Comparison of ENCODE assay signal across 25 cellular contexts in the genomic region with DNA sequence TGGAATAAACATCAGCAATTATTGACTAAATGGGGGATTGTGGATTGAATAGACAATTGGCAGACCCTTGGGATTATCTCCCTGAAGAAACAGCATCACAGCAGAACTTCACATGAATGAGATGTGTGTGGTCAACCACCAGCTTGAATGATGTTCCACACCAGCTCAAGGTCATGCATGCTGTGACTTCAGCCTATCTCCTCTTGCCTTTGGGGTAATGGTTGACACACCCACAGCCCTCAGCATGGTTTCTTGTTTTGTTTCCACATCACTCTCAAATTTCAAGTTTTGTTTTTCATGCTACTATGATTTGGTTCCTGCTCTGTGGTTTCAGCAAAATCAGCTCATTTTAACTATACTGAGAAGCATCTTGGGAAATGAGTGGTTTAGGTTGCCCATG.
"Had no signal": no experiment of that assay in that cellular context is flagged by ENCODE, and none has a peak within 500 bp of the region (broad histone marks: within the 10 kb centered on the region; RNA-seq: fewer than 3 reads in every experiment).

No MANE protein-coding gene starts in this region.

- H3K27ac Mint-ChIP-seq: activated B cell treated with CpG ODN at 0.5 μM for 24 hours; activated CD4-positive, alpha-beta T cell treated with anti-CD3 and anti-CD28 coated beads, Interleukin-2, amount 10 ng/mL, durations not matched to agents 24 days and 14 days; activated CD8-positive, alpha-beta memory T cell treated with anti-CD3 and anti-CD28 coated beads, Interleukin-2, amount 10 ng/mL, durations not matched to agents 7 days and 5 days; activated naive CD4-positive, alpha-beta T cell treated with anti-CD3 and anti-CD28 coated beads for 36 hours; activated naive CD8-positive, alpha-beta T cell; activated T-cell treated with anti-CD3 and anti-CD28 coated beads, Interleukin-2, amount 50 U/mL, for 24 hours; activated T-helper 1 cell treated with anti-CD3 and anti-CD28 coated beads, Interleukin-12 subunit alpha, Interleukin-12 subunit beta, Interleukin-2, Interleukin-4 antibody, amounts not matched to agents 30 ng/mL and 10 ng/mL and 1 ng/mL, durations not matched to agents 14 hours and 24 hours and 36 hours; T-helper 17 cell had no signal

- H3K27me3 Mint-ChIP-seq: activated B cell treated with CpG ODN at 0.5 μM for 24 hours; activated CD4-positive, alpha-beta T cell treated with anti-CD3 and anti-CD28 coated beads, Interleukin-2, amount 10 ng/mL, durations not matched to agents 24 days and 14 days; activated CD8-positive, alpha-beta memory T cell treated with anti-CD3 and anti-CD28 coated beads, Interleukin-2, amount 10 ng/mL, durations not matched to agents 7 days and 5 days; activated naive CD8-positive, alpha-beta T cell; activated T-cell treated with anti-CD3 and anti-CD28 coated beads, Interleukin-2, amount 50 U/mL, for 24 hours; T-helper 17 cell had no signal

- H3K4me1 Mint-ChIP-seq: activated B cell treated with CpG ODN at 0.5 μM for 24 hours; activated CD4-positive, alpha-beta T cell treated with anti-CD3 and anti-CD28 coated beads, Interleukin-2, amount 10 ng/mL, durations not matched to agents 24 days and 14 days; activated CD8-positive, alpha-beta memory T cell treated with anti-CD3 and anti-CD28 coated beads, Interleukin-2, amount 10 ng/mL, durations not matched to agents 7 days and 5 days; T-helper 17 cell had no signal

- DNase-seq: activated B cell treated with CpG ODN at 0.5 μM for 24 hours; activated CD4-positive, alpha-beta T cell treated with anti-CD3 and anti-CD28 coated beads for 1 hour; activated CD4-positive, alpha-beta T cell treated with anti-CD3 and anti-CD28 coated beads, Interleukin-2, amount 10 ng/mL, durations not matched to agents 24 days and 14 days; activated CD4-positive, alpha-beta T cell treated with anti-CD3 and anti-CD28 coated beads, Interleukin-2, amount 50 U/mL, for 48 hours; activated CD8-positive, alpha-beta memory T cell treated with anti-CD3 and anti-CD28 coated beads, Interleukin-2, amount 10 ng/mL, durations not matched to agents 7 days and 5 days; activated effector memory CD4-positive, alpha-beta T cell treated with anti-CD3 and anti-CD28 coated beads, Interleukin-2, amount 50 U/mL, for 16 hours; activated naive CD4-positive, alpha-beta T cell treated with anti-CD3 and anti-CD28 coated beads for 36 hours; activated T-cell treated with anti-CD3 and anti-CD28 coated beads, Interleukin-2, amount 50 U/mL, for 24 hours; amygdala; brain microvascular endothelial cell; Kasumi-1; NCI-H1092 treated with DMSO at 0.1 percent for 48 hours; NCI-H1417 treated with DMSO at 0.1 percent for 48 hours; NCI-H187 treated with DMSO at 0.1 percent for 48 hours; NCI-H2081 treated with DMSO at 0.1 percent for 48 hours; NCI-H2171 treated with DMSO at 0.1 percent for 48 hours; NCI-H226; NCI-H510A; NCI-H526 treated with DMSO at 0.1 percent for 48 hours; PC-9; SHP77 treated with DMSO at 0.1 percent for 48 hours; T-helper 17 cell; T-helper 9 cell had no signal

- H3K4me3 Mint-ChIP-seq: activated B cell treated with CpG ODN at 0.5 μM for 24 hours; activated CD4-positive, alpha-beta T cell treated with anti-CD3 and anti-CD28 coated beads, Interleukin-2, amount 10 ng/mL, durations not matched to agents 24 days and 14 days; activated CD8-positive, alpha-beta memory T cell treated with anti-CD3 and anti-CD28 coated beads, Interleukin-2, amount 10 ng/mL, durations not matched to agents 7 days and 5 days; activated naive CD4-positive, alpha-beta T cell treated with anti-CD3 and anti-CD28 coated beads for 36 hours; activated naive CD8-positive, alpha-beta T cell; activated T-cell treated with anti-CD3 and anti-CD28 coated beads, Interleukin-2, amount 50 U/mL, for 24 hours; activated T-helper 1 cell treated with anti-CD3 and anti-CD28 coated beads, Interleukin-12 subunit alpha, Interleukin-12 subunit beta, Interleukin-2, Interleukin-4 antibody, amounts not matched to agents 30 ng/mL and 10 ng/mL and 1 ng/mL, durations not matched to agents 14 hours and 24 hours and 36 hours; T-helper 17 cell had no signal

- H3K36me3 Mint-ChIP-seq: activated CD8-positive, alpha-beta memory T cell treated with anti-CD3 and anti-CD28 coated beads, Interleukin-2, amount 10 ng/mL, durations not matched to agents 7 days and 5 days; activated naive CD8-positive, alpha-beta T cell had no signal

- ATAC-seq: activated CD8-positive, alpha-beta memory T cell treated with anti-CD3 and anti-CD28 coated beads, Interleukin-2, amount 10 ng/mL, durations not matched to agents 7 days and 5 days; T-helper 17 cell had no signal
